ENCODE assay signal across 8 cellular contexts in the genomic region with DNA sequence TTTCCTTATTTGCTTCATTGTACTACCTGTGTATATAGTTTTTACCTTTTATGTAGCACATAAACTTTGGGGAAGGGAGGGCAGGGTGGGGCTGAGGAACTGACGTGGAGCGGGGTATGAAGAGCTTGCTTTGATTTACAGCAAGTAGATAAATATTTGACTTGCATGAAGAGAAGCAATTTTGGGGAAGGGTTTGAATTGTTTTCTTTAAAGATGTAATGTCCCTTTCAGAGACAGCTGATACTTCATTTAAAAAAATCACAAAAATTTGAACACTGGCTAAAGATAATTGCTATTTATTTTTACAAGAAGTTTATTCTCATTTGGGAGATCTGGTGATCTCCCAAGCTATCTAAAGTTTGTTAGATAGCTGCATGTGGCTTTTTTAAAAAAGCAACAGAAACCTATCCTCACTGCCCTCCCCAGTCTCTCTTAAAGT. TPM values are rescaled to one million over a fixed set of nuclear protein-coding genes. Genes with fewer than 3 reads are reported as not detected.
DNase-seq lines count a peak whose midpoint lies in the region; ATAC-seq and TF ChIP-seq lines count a peak whose summit lies in the region.

No MANE protein-coding gene starts in this region.

- H3K27me3 Mint-ChIP-seq in activated T-cell treated with anti-CD3 and anti-CD28 coated beads, Interleukin-2, amount 50 U/mL, for 72 hours (ENCODE audit: low read depth) = no peaks in the 10 kb centered on the region

- DNase-seq in activated T-cell treated with anti-CD3 and anti-CD28 coated beads, Interleukin-2, amount 50 U/mL, for 72 hours = no peak
- DNase-seq in activated T-cell treated with anti-CD3 and anti-CD28 coated beads, Interleukin-2, amount 50 U/mL, for 48 hours = no peak
- DNase-seq in SK-N-MC (ENCODE audit: low read depth, low spot score) (no peak), fibroblast of pulmonary artery (ENCODE audit: low read depth) (no peak), tibial artery (no peak), amniotic stem cell (lab: John Stamatoyannopoulos, UW) (no peak), iPS-NIHi7 (ENCODE audit: extremely low spot score) (no peak)
- DNase-seq in activated CD4-positive, alpha-beta T cell treated with anti-CD3 and anti-CD28 coated beads, Interleukin-2, amount 50 U/mL, for 48 hours = no peak

- no peak for ATAC-seq in activated T-cell treated with anti-CD3 and anti-CD28 coated beads, Interleukin-2, amount 50 U/mL, for 72 hours (replicated peaks in 1 of 2)

- H3K4me3 ChIP-seq in SK-N-MC = peak overlapping the region; percentile 97
- peak overlapping the region; percentile 72 for H3K4me3 ChIP-seq in fibroblast of pulmonary artery (replicated peaks; ENCODE audit: low read depth, low read length)
- H3K4me3 ChIP-seq in tibial artery = peak overlapping the region; percentile 83 to 99

- peaks cover 42 to 54% of the 10 kb centered on the region in 2 donors for H3K36me3 Mint-ChIP-seq in activated T-cell treated with anti-CD3 and anti-CD28 coated beads, Interleukin-2, amount 50 U/mL, for 72 hours (ENCODE audit: insufficient read depth in 2 of 2)

- peak overlapping the region; percentile 98 for H3K27ac ChIP-seq in SK-N-MC
- peak overlapping the region; percentile 99 to 100 for H3K27ac ChIP-seq in tibial artery

- H3K9me3 Mint-ChIP-seq in activated T-cell treated with anti-CD3 and anti-CD28 coated beads, Interleukin-2, amount 50 U/mL, for 72 hours = no peaks in the 10 kb centered on the region

- H3K4me1 Mint-ChIP-seq in activated T-cell treated with anti-CD3 and anti-CD28 coated beads, Interleukin-2, amount 50 U/mL, for 72 hours (ENCODE audit: low read depth) = peaks cover 30% of the 10 kb centered on the region

- peak overlapping the region; percentile 99 for H3K27ac Mint-ChIP-seq in activated T-cell treated with anti-CD3 and anti-CD28 coated beads, Interleukin-2, amount 50 U/mL, for 72 hours

- H3K27me3 ChIP-seq in tibial artery = no peaks in the 10 kb centered on the region

- peak overlapping the region; percentile 98 for H3K9ac ChIP-seq in SK-N-MC (ENCODE audit: insufficient read length)

- TF ChIP-seq CTCF in fibroblast of pulmonary artery (IDR thresholded peaks at IDR 0.05; ENCODE audit: low read length, missing control alignments) = no peak
- no peak for TF ChIP-seq CTCF in tibial artery (IDR thresholded peaks at IDR 0.05)

- peak overlapping the region; percentile 98 to 99 for H3K4me3 Mint-ChIP-seq in activated T-cell treated with anti-CD3 and anti-CD28 coated beads, Interleukin-2, amount 50 U/mL, for 72 hours

- H3K36me3 ChIP-seq in SK-N-MC (ENCODE audit: insufficient read depth, low read length) (peaks cover 39% of the 10 kb centered on the region), tibial artery (peaks cover 26 to 37% (median 31%) of the 10 kb centered on the region in 3 donors)

- peaks cover 0 to 42% (median 22%) of the 10 kb centered on the region in 4 donors for H3K4me1 ChIP-seq in tibial artery

- H3K9me3 ChIP-seq in SK-N-MC (ENCODE audit: low read depth, low read length) = no peaks in the 10 kb centered on the region
- H3K9me3 ChIP-seq in tibial artery = no peaks in the 10 kb centered on the region

- intact Hi-C loops in tibial artery (cut with DNase I; ENCODE audit: low total_unique reads) = loop anchor here (10.0 kb wide), 1 partner anchor 174 kb away; a partner anchor contains a TSS

RNA-seq across cellular contexts. Expression of a gene that starts 4.1 kb away (rescaled TPM):
- total RNA-seq in activated T-cell treated with anti-CD3 and anti-CD28 coated beads, Interleukin-2, amount 50 U/mL, for 72 hours = 10 to 100 TPM; 54.2 to 67.2 TPM

RNA-seq across cellular contexts. Expression of a gene that starts 25.3 kb away (rescaled TPM):
- 10 to 100 TPM; 34.2 to 50.4 TPM for total RNA-seq in activated T-cell treated with anti-CD3 and anti-CD28 coated beads, Interleukin-2, amount 50 U/mL, for 72 hours
